20 cellular contexts compared by ENCODE assay signal in the genomic region with DNA sequence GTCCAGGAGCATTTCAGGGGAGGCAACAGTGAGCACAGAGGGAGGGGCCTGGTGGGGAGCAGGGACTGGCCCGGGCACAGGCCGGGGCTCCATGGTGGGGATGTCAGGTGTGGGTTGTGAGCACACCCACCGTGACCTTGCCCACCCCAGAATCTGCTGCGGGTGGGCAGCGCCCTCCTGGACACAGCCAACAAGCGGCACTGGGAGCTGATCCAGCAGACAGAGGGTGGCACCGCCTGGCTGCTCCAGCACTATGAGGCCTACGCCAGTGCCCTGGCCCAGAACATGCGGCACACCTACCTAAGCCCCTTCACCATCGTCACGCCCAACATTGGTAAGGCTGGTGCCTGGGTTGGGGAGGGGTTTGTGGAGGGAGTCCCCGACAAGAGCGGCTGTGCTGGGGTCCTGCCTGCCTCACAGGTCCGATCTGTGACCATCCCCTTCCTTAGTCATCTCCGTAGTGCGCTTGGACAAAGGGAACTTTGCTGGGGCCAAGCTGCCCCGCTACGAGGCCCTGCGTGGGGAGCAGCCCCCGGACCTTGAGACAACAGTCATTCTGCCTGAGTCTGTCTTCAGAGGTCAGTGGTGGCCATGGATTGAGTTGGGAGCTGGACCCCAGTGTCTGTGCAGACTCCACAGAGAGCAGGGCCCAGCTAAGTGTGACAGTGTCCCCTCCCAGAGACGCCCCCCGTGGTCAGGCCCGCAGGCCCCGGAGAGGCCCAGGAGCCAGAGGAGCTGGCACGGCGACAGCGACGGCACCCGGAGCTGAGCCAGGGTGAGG. TPM values are rescaled to one million over a fixed set of nuclear protein-coding genes. Genes with fewer than 3 reads are reported as not detected.
"Had no signal": no experiment of that assay in that cellular context is flagged by ENCODE, and none has a peak within 500 bp of the region (broad histone marks: within the 10 kb centered on the region; RNA-seq: fewer than 3 reads in every experiment).

No MANE protein-coding gene starts in this region.

- H3K27me3 ChIP-seq: SJSA1, transverse colon had no signal

- H3K4me1 ChIP-seq: SJSA1, transverse colon had no signal

- H3K27ac ChIP-seq: SJSA1, transverse colon had no signal

- H3K9me3 ChIP-seq: SJSA1, transverse colon had no signal

- ATAC-seq: activated T-cell treated with anti-CD3 and anti-CD28 coated beads, Interleukin-2, amount 50 U/mL, for 72 hours; natural killer cell treated with Interleukin-12 subunit alpha and Interleukin-12 subunit beta and Interleukin-15 and Interleukin-18, amount 100 ng/mL, for 72 hours had no signal

- H3K4me3 ChIP-seq: SJSA1, transverse colon had no signal

- H3K36me3 ChIP-seq: SJSA1, transverse colon had no signal

- DNase-seq: activated CD4-positive, alpha-beta T cell treated with anti-CD3 and anti-CD28 coated beads, Interleukin-2, amount 10 ng/mL, durations not matched to agents 7 days and 5 days; activated CD4-positive, CD25-positive, alpha-beta regulatory T cell; activated CD8-positive, alpha-beta memory T cell treated with anti-CD3 and anti-CD28 coated beads, Interleukin-2, amount 50 U/mL, for 48 hours; activated gamma-delta T cell; activated naive CD8-positive, alpha-beta T cell treated with anti-CD3 and anti-CD28 coated beads, Interleukin-2, amount 10 ng/mL, durations not matched to agents 7 days and 5 days; activated T-cell treated with anti-CD3 and anti-CD28 coated beads, Interleukin-2, amount 50 U/mL, for 72 hours; hippocampal formation; mesendoderm; stimulated activated CD4-positive, alpha-beta T cell treated with anti-CD3 and anti-CD28 coated beads, Interleukin-2, amount 100 ng/mL, for 48 hours; stimulated activated naive CD4-positive, alpha-beta T cell; SW 1271; transverse colon had no signal

RNA-seq across cellular contexts. Expression of a gene that starts 38.2 kb away (rescaled TPM):
- total RNA-seq: activated CD4-positive, alpha-beta T cell treated with anti-CD3 and anti-CD28 coated beads, Interleukin-2, amount 10 ng/mL, durations not matched to agents 7 days and 5 days; activated naive CD8-positive, alpha-beta T cell treated with anti-CD3 and anti-CD28 coated beads, Interleukin-2, amount 10 ng/mL, durations not matched to agents 7 days and 5 days; activated T-cell treated with anti-CD3 and anti-CD28 coated beads, Interleukin-2, amount 50 U/mL, for 72 hours; glomerular endothelial cell; kidney epithelial cell; lower leg skin; natural killer cell treated with Interleukin-12 subunit alpha and Interleukin-12 subunit beta and Interleukin-15 and Interleukin-18, amount 100 ng/mL, for 72 hours; pulmonary artery endothelial cell; SJSA1; subcutaneous adipose tissue; T-helper 2 cell treated with Interferon-gamma antibody and Interleukin-4, amounts not matched to agents 100 ng/mL and 5 ng/mL, for 36 hours; transverse colon had no signal
